ENCODE assay signal across 11 cellular contexts in genomic region chr1:83102630-83103071, GRCh38.
A peak's percentile ranks its signal among the peaks of the same experiment; 100 is the strongest.
DNase-seq lines count a peak whose midpoint lies in the region; ATAC-seq, FAIRE-seq and TF ChIP-seq lines count a peak whose summit lies in the region.
"Had no signal": no experiment of that assay in that cellular context is flagged by ENCODE, and none has a peak within 500 bp of the region (broad histone marks: within the 10 kb centered on the region; RNA-seq: fewer than 3 reads in every experiment).

No MANE protein-coding gene starts in this region.

- H3K27ac ChIP-seq in kidney (ENCODE audit: low read depth in 2 of 2, low read length in 2 of 2) = no peak overlapping the region

- ATAC-seq in HG03280 (IDR thresholded peaks at IDR 0.05; ENCODE audit: unreplicated experiment) = no peak

- intact Hi-C loops in kidney (cut with DNase I) = no loop called here

- H3K4me3 ChIP-seq in kidney (ENCODE audit: low read length in 2 of 2) = no peak overlapping the region

- no peak for FAIRE-seq in kidney (lab: Jason Lieb, UNC)

- DNase-seq in COR-L47 (lab: John Stamatoyannopoulos, UW) (peak; percentile 6), LHCN-M2 (ENCODE audit: low read depth) (peak; percentile 62), SHP77 (lab: John Stamatoyannopoulos, UW) (peak; percentile 67 to 79), iris pigment epithelial cell (ENCODE audit: low read depth) (peak; percentile 8), T1000 (lab: John Stamatoyannopoulos, UW) (no peak), kidney (no peak)
- no peak for DNase-seq in stimulated activated CD4-positive, alpha-beta T cell treated with anti-CD3 and anti-CD28 coated beads, Interleukin-4, amount 100 ng/mL, for 1 hour
- DNase-seq: C1 segment of cervical spinal cord, glutamatergic neuron, NCI-H446 had no signal

- H3K36me3 ChIP-seq in kidney (ENCODE audit: control insufficient read depth in 1 of 2, insufficient read depth in 2 of 2, low read length in 2 of 2) = no peaks in the 10 kb centered on the region

- no peaks in the 10 kb centered on the region for H3K4me1 ChIP-seq in kidney (ENCODE audit: control insufficient read depth in 1 of 2, insufficient read depth in 1 of 2, low read depth in 1 of 2, low read length in 2 of 2)

- H3K9me3 ChIP-seq in kidney (ENCODE audit: control insufficient read depth in 1 of 2, low read length in 2 of 2) = no peaks in the 10 kb centered on the region

- no peak for TF ChIP-seq CTCF in kidney (IDR thresholded peaks at IDR 0.05; ENCODE audit: borderline replicate concordance, extremely low read depth, insufficient read depth)

- H3K9ac ChIP-seq in kidney (ENCODE audit: low read length in 2 of 2) = no peak overlapping the region

Comparison
In these comparisons a context has a peak if more than half of its experiments do, and no peak if none do; other contexts are left out.
1. DNase-seq: peak in COR-L47 (single experiment), LHCN-M2 (single experiment), SHP77 (2 of 2) and iris pigment epithelial cell (single experiment); none in stimulated activated CD4-positive, alpha-beta T cell treated with anti-CD3 and anti-CD28 coated beads, Interleukin-4, amount 100 ng/mL, for 1 hour (single experiment), T1000 (single experiment) and kidney (single experiment).